ENCODE assay signal across 12 cellular contexts in the genomic region with DNA sequence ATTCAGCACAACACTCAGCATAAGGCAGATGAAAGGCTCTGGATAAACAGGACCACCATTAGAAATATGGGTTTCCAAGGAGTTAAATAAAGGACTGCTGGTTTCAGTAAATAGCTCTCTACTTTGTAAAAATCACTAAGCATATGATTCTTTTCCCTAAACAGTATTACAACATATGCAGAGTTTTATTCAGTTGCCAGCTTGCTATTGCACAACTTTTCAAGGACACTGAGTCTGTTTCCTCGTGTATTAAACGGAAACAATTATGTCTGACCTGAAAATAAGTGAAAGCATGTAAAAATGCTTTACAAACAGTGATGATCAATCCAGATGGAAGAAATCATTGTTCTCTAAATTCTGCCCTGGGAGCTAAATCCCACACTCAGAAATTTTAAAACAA. TPM values are rescaled to one million over a fixed set of nuclear protein-coding genes. Genes with fewer than 3 reads are reported as not detected.
A peak's percentile ranks its signal among the peaks of the same experiment; 100 is the strongest.
DNase-seq lines count a peak whose midpoint lies in the region; ATAC-seq and TF ChIP-seq lines count a peak whose summit lies in the region.
"Had no signal": no experiment of that assay in that cellular context is flagged by ENCODE, and none has a peak within 500 bp of the region (broad histone marks: within the 10 kb centered on the region; RNA-seq: fewer than 3 reads in every experiment).

No MANE protein-coding gene starts in this region.

- H3K4me1 ChIP-seq in IMR-90 (ENCODE audit: control insufficient read depth, insufficient read depth, low read length) (peaks cover 18% of the 10 kb centered on the region), hepatocyte (ENCODE audit: insufficient read depth) (peaks cover 22% of the 10 kb centered on the region), smooth muscle cell (ENCODE audit: low read depth) (no peaks in the 10 kb centered on the region)

- ATAC-seq in IMR-90 (ENCODE audit: low read depth) (no peak; the same call in 1 of the 2 replicates), HG03442 (IDR thresholded peaks at IDR 0.05; ENCODE audit: unreplicated experiment) (no peak)
- ATAC-seq in CD4-positive, alpha-beta T cell (ENCODE audit: poor library complexity): no peak

- H3K36me3 Mint-ChIP-seq in CD4-positive, alpha-beta T cell (ENCODE audit: low read depth): no peaks in the 10 kb centered on the region

- peaks cover 3% of the 10 kb centered on the region for H3F3A ChIP-seq in smooth muscle cell (ENCODE audit: low read depth)

- 0 out of 2 replicates have a peak overlapping the region, but pooled peaks have one; percentile 16 for H3K14ac ChIP-seq in IMR-90 (replicated peaks; ENCODE audit: low read depth, low read length)

- H3K79me1 ChIP-seq in IMR-90 (ENCODE audit: low read depth in 1 of 2, low read length in 2 of 2): no peaks in the 10 kb centered on the region

- H3K27ac ChIP-seq in IMR-90 (ENCODE audit: insufficient read depth, low read length): peak overlapping the region; percentile 86; the same call in 1 of the 2 replicates
- H3K27ac ChIP-seq in hepatocyte: peak overlapping the region; percentile 10
- no peak overlapping the region for H3K27ac ChIP-seq in smooth muscle cell (ENCODE audit: low read depth)
- no peak overlapping the region for H3K27ac ChIP-seq in CD4-positive, alpha-beta T cell (ENCODE audit: low read depth, low read length)
- H3K27ac ChIP-seq: epithelial cell of prostate had no signal

- in situ Hi-C loops in IMR-90 (cut with MboI; ENCODE audit: low sequenced_read_pairs): no loop called here
- in situ Hi-C loops in astrocyte of the spinal cord (cut with HindIII; ENCODE audit: low sequenced_read_pairs): no loop called here

- H3K23ac ChIP-seq in IMR-90 (ENCODE audit: low read depth, low read length): peak overlapping the region; percentile 39; the same call in 1 of the 2 replicates

- H4K20me1 ChIP-seq in IMR-90 (ENCODE audit: insufficient read depth, low read length) (no peaks in the 10 kb centered on the region), hepatocyte (ENCODE audit: insufficient read depth, poor library complexity, severe bottlenecking) (no peaks in the 10 kb centered on the region), smooth muscle cell (ENCODE audit: low read depth) (no peaks in the 10 kb centered on the region)

- peak overlapping the region; percentile 16; the same call in 1 of the 2 replicates for H2AK5ac ChIP-seq in IMR-90 (ENCODE audit: low read depth, low read length)

- H3K9me1 ChIP-seq in IMR-90 (ENCODE audit: insufficient read depth, low read length): peaks cover 12% of the 10 kb centered on the region

- H3K79me2 ChIP-seq in hepatocyte (no peaks in the 10 kb centered on the region), smooth muscle cell (ENCODE audit: low read depth) (no peaks in the 10 kb centered on the region)

- H3K36me3 ChIP-seq in IMR-90 (ENCODE audit: control insufficient read depth, insufficient read depth, low read length) (no peaks in the 10 kb centered on the region), hepatocyte (replicated peaks; ENCODE audit: insufficient read depth, low read depth) (no peaks in the 10 kb centered on the region), smooth muscle cell (ENCODE audit: low read depth) (no peaks in the 10 kb centered on the region)

- no peak for TF ChIP-seq POLR2A in IMR-90 (IDR thresholded peaks at IDR 0.05; ENCODE audit: low read depth, low read length)

- no TSS peak for BruUV-seq in IMR-90 (replicated peaks; lab: Mats Ljungman, UMichigan)

- DNase-seq in IMR-90 (peak; percentile 51), astrocyte of the spinal cord (ENCODE audit: low read depth, low spot score) (peak; percentile 35), hepatocyte (ENCODE audit: low spot score) (no peak), smooth muscle cell (lab: John Stamatoyannopoulos, UW; ENCODE audit: unreplicated experiment) (no peak), GM10248 (ENCODE audit: extremely low spot score) (no peak)
- no peak for DNase-seq in CD4-positive, alpha-beta T cell
- DNase-seq: activated CD4-positive, alpha-beta T cell treated with anti-CD3 and anti-CD28 coated beads, Interleukin-2, amount 50 U/mL, for 4 hours; central memory CD4-positive, alpha-beta T cell; NCI-H345; T-helper 2 cell had no signal

- intact Hi-C loops in IMR-90 (cut with micrococcal nuclease): no loop called here
- intact Hi-C loops in CD4-positive, alpha-beta T cell (cut with DNase I, micrococcal nuclease): no loop called here

- H3K56ac ChIP-seq in IMR-90 (ENCODE audit: extremely low read depth, insufficient read depth, low read length): no peak overlapping the region

- no peak for TF ChIP-seq RAD21 in IMR-90 (IDR thresholded peaks at IDR 0.05; ENCODE audit: low read length)

- no peaks in the 10 kb centered on the region for H3K27me3 ChIP-seq in IMR-90 (ENCODE audit: control insufficient read depth, insufficient read depth, low read length)
- no peaks in the 10 kb centered on the region for H3K27me3 ChIP-seq in hepatocyte
- no peaks in the 10 kb centered on the region for H3K27me3 ChIP-seq in smooth muscle cell (ENCODE audit: low read depth)
- no peaks in the 10 kb centered on the region for H3K27me3 ChIP-seq in CD4-positive, alpha-beta T cell (ENCODE audit: control insufficient read depth, insufficient read depth, low read length)

- no peak overlapping the region for H3K27ac Mint-ChIP-seq in CD4-positive, alpha-beta T cell

- peak overlapping the region; percentile 96 for H3K18ac ChIP-seq in IMR-90 (ENCODE audit: low read depth, low read length)

- peak overlapping the region; percentile 66 for H3K4me2 ChIP-seq in IMR-90 (ENCODE audit: low read depth, low read length)
- H3K4me2 ChIP-seq in hepatocyte: no peak overlapping the region
- H3K4me2 ChIP-seq in smooth muscle cell: no peak overlapping the region

- H2AFZ ChIP-seq in IMR-90 (replicated peaks; ENCODE audit: low read length, poor library complexity): no peak overlapping the region
- no peak overlapping the region for H2AFZ ChIP-seq in hepatocyte
- H2AFZ ChIP-seq in smooth muscle cell (ENCODE audit: low read depth): peak overlapping the region; percentile 41

- no peaks in the 10 kb centered on the region for H3K9me3 Mint-ChIP-seq in CD4-positive, alpha-beta T cell

- no peaks in the 10 kb centered on the region for H3K9me2 ChIP-seq in hepatocyte (replicated peaks; ENCODE audit: insufficient read depth)

- H3K4me3 Mint-ChIP-seq in CD4-positive, alpha-beta T cell: no peak overlapping the region

- dilution Hi-C loops in IMR-90 (cut with HindIII; ENCODE audit: low sequenced_read_pairs, unreplicated experiment): no loop called here

- H2BK5ac ChIP-seq in IMR-90 (ENCODE audit: low read depth, low read length, poor library complexity, severe bottlenecking): peak overlapping the region; percentile 25

- H3K9me3 ChIP-seq in IMR-90 (ENCODE audit: control insufficient read depth, insufficient read depth, low read length) (no peaks in the 10 kb centered on the region), hepatocyte (ENCODE audit: low read depth) (no peaks in the 10 kb centered on the region), smooth muscle cell (replicated peaks; ENCODE audit: low read depth) (no peaks in the 10 kb centered on the region)
- no peaks in the 10 kb centered on the region for H3K9me3 ChIP-seq in CD4-positive, alpha-beta T cell (ENCODE audit: control insufficient read depth, low read length)

- 0 out of 2 replicates have a peak overlapping the region, but pooled peaks have one; percentile 22 for H4K91ac ChIP-seq in IMR-90 (ENCODE audit: insufficient read depth, low read depth, low read length)

- no peak overlapping the region for H2AK9ac ChIP-seq in IMR-90 (replicated peaks; ENCODE audit: low read depth, low read length, poor library complexity)

- H3K27me3 Mint-ChIP-seq in CD4-positive, alpha-beta T cell: peaks cover 13% of the 10 kb centered on the region

- H4K8ac ChIP-seq in IMR-90 (ENCODE audit: low read depth in 2 of 2, low read length in 2 of 2): peak overlapping the region in 1 of 2 experiments; percentile 16; a peak in 2 of 4 replicates

- H3K4me3 ChIP-seq in IMR-90 (ENCODE audit: insufficient read depth, low read depth, low read length) (no peak overlapping the region), astrocyte of the spinal cord (ENCODE audit: low read depth, low read length) (no peak overlapping the region), hepatocyte (no peak overlapping the region), smooth muscle cell (no peak overlapping the region)

- H3K9ac ChIP-seq in IMR-90 (ENCODE audit: low read depth, low read length) (no peak overlapping the region), smooth muscle cell (ENCODE audit: low read depth) (no peak overlapping the region)

- POLR2A ChIA-PET in IMR-90 (lab: Charles Lee; ENCODE audit: unreplicated experiment): interaction anchor here (0.7 to 1.1 kb wide), 2 partner anchors 52 to 113 kb away, joined by 4 read pairs; no protein-coding TSS in a partner anchor
- POLR2A ChIA-PET in GM10248 (lab: Yijun Ruan, JAX): no interaction called here
- POLR2A ChIA-PET in CD4-positive, alpha-beta T cell (lab: Charles Lee): no interaction called here

- peak overlapping the region; percentile 48; the same call in 1 of the 2 replicates for H2BK20ac ChIP-seq in IMR-90 (ENCODE audit: low read depth, low read length)

- peak overlapping the region; percentile 82; the same call in 1 of the 3 replicates for H2BK15ac ChIP-seq in IMR-90 (ENCODE audit: low read depth, low read length)

- CTCF ChIA-PET in IMR-90 (lab: Yijun Ruan, JAX): interaction anchor here (0.6 to 1.2 kb wide), 3 partner anchors 12 to 636 kb away, joined by 3 to 5 read pairs (median 4); no protein-coding TSS in a partner anchor
- CTCF ChIA-PET in GM10248 (lab: Yijun Ruan, JAX): interaction anchor here (1.0 to 1.4 kb wide), 3 partner anchors 9 to 12 kb away, joined by 3 to 7 read pairs (median 4); no protein-coding TSS in a partner anchor
- CTCF ChIA-PET in CD4-positive, alpha-beta T cell (lab: Charles Lee): no interaction called here

- H4K5ac ChIP-seq in IMR-90 (ENCODE audit: low read depth, low read length): peak overlapping the region; percentile 85

- H2BK120ac ChIP-seq in IMR-90 (ENCODE audit: low read depth, low read length): peak overlapping the region; percentile 58; the same call in 1 of the 2 replicates

- H3K4ac ChIP-seq in IMR-90 (ENCODE audit: low read depth, low read length): peak overlapping the region; percentile 55; the same call in 1 of the 2 replicates

- no CpG with 5 or more reads among the region's 2 CpGs for whole genome bisulfite sequencing in IMR-90 (ENCODE audit: extremely low coverage in 2 of 2, insufficient read length in 1 of 2), 2 experiments
- 38% methylated on average over 2 of the region's 2 CpGs for WGBS in hepatocyte (ENCODE audit: low lambda C conversion rate, missing lambda C conversion rate)
- 55% methylated on average over 2 of the region's 2 CpGs for WGBS in smooth muscle cell (ENCODE audit: low lambda C conversion rate)

- H3K4me1 Mint-ChIP-seq in CD4-positive, alpha-beta T cell (ENCODE audit: low read depth): no peaks in the 10 kb centered on the region

- TF ChIP-seq CTCF in IMR-90 (conservative IDR thresholded peaks at IDR 0.05; ENCODE audit: low read depth, low read length) (no peak), astrocyte of the spinal cord (IDR thresholded peaks at IDR 0.05; ENCODE audit: low read depth, low read length) (no peak), hepatocyte (IDR thresholded peaks at IDR 0.05; ENCODE audit: poor library complexity) (no peak), smooth muscle cell (IDR thresholded peaks at IDR 0.05; ENCODE audit: borderline replicate concordance, insufficient read depth, poor library complexity, severe bottlenecking) (no peak), GM10248 (IDR thresholded peaks at IDR 0.05; ENCODE audit: control extremely low read depth, extremely low read depth, low read depth, missing control alignments) (no peak)
- no peak for TF ChIP-seq CTCF in CD4-positive, alpha-beta T cell (IDR thresholded peaks at IDR 0.05)

RNA-seq across cellular contexts. Expression of a gene that starts 23.7 kb away (rescaled TPM):
- total RNA-seq in IMR-90 (2012; rRNA removed): 3.6 and 4.4 TPM in 2 replicates
- polyA plus RNA-seq in IMR-90 (2012; rRNA removed): 6.5 and 6.8 TPM in 2 replicates
- polyA plus RNA-seq in IMR-90 (2012; cell fraction: cytosol; rRNA removed): 3.0 and 9.1 TPM in 2 replicates
- polyA plus RNA-seq in IMR-90 (2012; cell fraction: nucleus; rRNA removed; ENCODE audit: low replicate concordance): 1.8 and 3.0 TPM in 2 replicates
- 8.1 and 9.9 TPM in 2 replicates for total RNA-seq in hepatocyte
- polyA plus RNA-seq in hepatocyte: 7.3 and 8.0 TPM in 2 replicates
- total RNA-seq in smooth muscle cell: 32.4 and 42.1 TPM in 2 replicates
- polyA plus RNA-seq in smooth muscle cell: 25.3 and 36.2 TPM in 2 replicates
- under 1 TPM; 0.22 to 0.28 TPM for total RNA-seq in CD4-positive, alpha-beta T cell

Comparison
In these comparisons a context has a peak if more than half of its experiments do, and no peak if none do; other contexts are left out.
1. DNase-seq: peak in IMR-90 (single experiment) and astrocyte of the spinal cord (single experiment); none in hepatocyte (single experiment), smooth muscle cell (single experiment), GM10248 (single experiment) and CD4-positive, alpha-beta T cell (0 of 10).
2. H3K27ac ChIP-seq: peak in IMR-90 (single experiment) and hepatocyte (single experiment); none in smooth muscle cell (single experiment) and CD4-positive, alpha-beta T cell (single experiment).